8 cellular contexts compared by ENCODE assay signal in genomic region chr2:228072669-228073068, GRCh38.
"Had no signal": no experiment of that assay in that cellular context is flagged by ENCODE, and none has a peak within 500 bp of the region (broad histone marks: within the 10 kb centered on the region; RNA-seq: fewer than 3 reads in every experiment).

No MANE protein-coding gene starts in this region.

- H3K36me3 ChIP-seq: HAP-1 had no signal

- H3K27ac ChIP-seq: GM23248, HL-60 had no signal

- ATAC-seq: HCT116, HepG2 had no signal

- H3K4me3 ChIP-seq: GM23248, HAP-1 had no signal

- H3K9ac ChIP-seq: GM23248 had no signal

- DNase-seq: GM23248, GOT3, H7, HFFc6 had no signal

- H3K4me1 ChIP-seq: HAP-1 had no signal
